ENCODE assay signal across 16 cellular contexts in genomic region chr13:21037656-21038055, GRCh38.
"Had no signal": no experiment of that assay in that cellular context is flagged by ENCODE, and none has a peak within 500 bp of the region (broad histone marks: within the 10 kb centered on the region; RNA-seq: fewer than 3 reads in every experiment).

No MANE protein-coding gene starts in this region.

- H3K27ac ChIP-seq: hepatocyte, WERI-Rb-1 had no signal

- ATAC-seq: activated CD4-positive, alpha-beta T cell treated with anti-CD3 and anti-CD28 coated beads for 36 hours; activated CD8-positive, alpha-beta T cell treated with anti-CD3 and anti-CD28 coated beads for 36 hours; left lung; stimulated activated naive CD8-positive, alpha-beta T cell treated with anti-CD3 and anti-CD28 coated beads, Interleukin-15, amount 100 ng/mL, for 72 hours had no signal

- H3K27me3 ChIP-seq: hepatocyte, left lung, upper lobe of left lung had no signal

- DNase-seq: activated CD4-positive, alpha-beta T cell treated with anti-CD3 and anti-CD28 coated beads for 36 hours; activated CD8-positive, alpha-beta memory T cell treated with anti-CD3 and anti-CD28 coated beads, Interleukin-2, amount 50 U/mL, for 4 hours; activated CD8-positive, alpha-beta T cell treated with anti-CD3 and anti-CD28 coated beads for 36 hours; activated naive CD8-positive, alpha-beta T cell treated with anti-CD3 and anti-CD28 coated beads, Interleukin-2, amount 10 ng/mL, durations not matched to agents 7 days and 5 days; anterior cingulate cortex; cerebellar nuclear complex; effector memory CD4-positive, alpha-beta T cell; kidney; left lung; stimulated activated CD4-positive, alpha-beta T cell treated with anti-CD3 and anti-CD28 coated beads, Interleukin-1b, Interleukin-23, amount 100 ng/mL, for 48 hours; stimulated activated naive CD8-positive, alpha-beta T cell treated with anti-CD3 and anti-CD28 coated beads, Interleukin-15, amount 100 ng/mL, for 72 hours; WERI-Rb-1 had no signal

- H3K9me3 ChIP-seq: left lung, upper lobe of left lung had no signal

- H3K9me3 Mint-ChIP-seq: activated CD8-positive, alpha-beta T cell treated with anti-CD3 and anti-CD28 coated beads for 36 hours; activated naive CD8-positive, alpha-beta T cell treated with anti-CD3 and anti-CD28 coated beads, Interleukin-2, amount 10 ng/mL, durations not matched to agents 7 days and 5 days; nephron; stimulated activated naive CD8-positive, alpha-beta T cell treated with anti-CD3 and anti-CD28 coated beads, Interleukin-15, amount 100 ng/mL, for 72 hours had no signal

- H3K36me3 ChIP-seq: left lung, WERI-Rb-1 had no signal

- H3K4me3 Mint-ChIP-seq: activated CD4-positive, alpha-beta T cell treated with anti-CD3 and anti-CD28 coated beads for 36 hours; activated CD8-positive, alpha-beta T cell treated with anti-CD3 and anti-CD28 coated beads for 36 hours; activated naive CD8-positive, alpha-beta T cell treated with anti-CD3 and anti-CD28 coated beads, Interleukin-2, amount 10 ng/mL, durations not matched to agents 7 days and 5 days; nephron; stimulated activated naive CD8-positive, alpha-beta T cell treated with anti-CD3 and anti-CD28 coated beads, Interleukin-15, amount 100 ng/mL, for 72 hours had no signal

- H3K27ac Mint-ChIP-seq: activated CD4-positive, alpha-beta T cell treated with anti-CD3 and anti-CD28 coated beads for 36 hours; activated CD8-positive, alpha-beta T cell treated with anti-CD3 and anti-CD28 coated beads for 36 hours; activated naive CD8-positive, alpha-beta T cell treated with anti-CD3 and anti-CD28 coated beads, Interleukin-2, amount 10 ng/mL, durations not matched to agents 7 days and 5 days; nephron had no signal

- H3K27me3 Mint-ChIP-seq: activated CD4-positive, alpha-beta T cell treated with anti-CD3 and anti-CD28 coated beads for 36 hours; activated CD8-positive, alpha-beta T cell treated with anti-CD3 and anti-CD28 coated beads for 36 hours; activated naive CD8-positive, alpha-beta T cell treated with anti-CD3 and anti-CD28 coated beads, Interleukin-2, amount 10 ng/mL, durations not matched to agents 7 days and 5 days; progenitor cell of endocrine pancreas; stimulated activated naive CD8-positive, alpha-beta T cell treated with anti-CD3 and anti-CD28 coated beads, Interleukin-15, amount 100 ng/mL, for 72 hours had no signal

- H3K4me3 ChIP-seq: hepatocyte, left lung, upper lobe of left lung had no signal
